9 cellular contexts compared by ENCODE assay signal in genomic region chr19:48868196-48868886, GRCh38. TPM values are rescaled to one million over a fixed set of nuclear protein-coding genes. Genes with fewer than 3 reads are reported as not detected.
DNase-seq lines count a peak whose midpoint lies in the region; ATAC-seq and TF ChIP-seq lines count a peak whose summit lies in the region.
"Had no signal": no experiment of that assay in that cellular context is flagged by ENCODE, and none has a peak within 500 bp of the region (broad histone marks: within the 10 kb centered on the region; RNA-seq: fewer than 3 reads in every experiment).

PLEKHA4 (minus strand) TSS chr19:48868617; CDS start chr19:48867620, 997 bp downstream.

- ATAC-seq in foreskin keratinocyte = no peak
- no peak for ATAC-seq in GM21529 (IDR thresholded peaks at IDR 0.05; ENCODE audit: unreplicated experiment)

- H3K4me3 ChIP-seq in CD4-positive, alpha-beta memory T cell (ENCODE audit: low read length in 2 of 2) = no peak within 1 kb of the TSS
- H3K4me3 ChIP-seq: HAP-1 had no signal

- H3K9me3 Mint-ChIP-seq in osteocyte (ENCODE audit: unreplicated experiment) = no peaks in the 10 kb centered on the region
- H3K9me3 Mint-ChIP-seq in CD4-positive, alpha-beta memory T cell = peaks cover 0 to 8% (median 0%) of the 10 kb centered on the region in 8 donors

- H3K36me3 ChIP-seq in CD4-positive, alpha-beta memory T cell (ENCODE audit: insufficient read depth, low read length) = no peaks in the 10 kb centered on the region

- peaks cover 15% of the 10 kb centered on the region for H3K4me1 ChIP-seq in foreskin keratinocyte
- peaks cover 3% of the 10 kb centered on the region for H3K4me1 ChIP-seq in CD4-positive, alpha-beta memory T cell (ENCODE audit: insufficient read depth, low read length)

- H3K36me3 Mint-ChIP-seq in osteocyte (ENCODE audit: unreplicated experiment) = peaks cover 12% of the 10 kb centered on the region
- peaks cover 5 to 14% of the 10 kb centered on the region in 2 donors for H3K36me3 Mint-ChIP-seq in CD4-positive, alpha-beta memory T cell

- peak within 1 kb of the TSS; percentile 98 for H3K27ac Mint-ChIP-seq in osteocyte (ENCODE audit: unreplicated experiment)
- peak within 1 kb of the TSS in 3 of 7 donors; percentile 8 to 78 (median 22) for H3K27ac Mint-ChIP-seq in CD4-positive, alpha-beta memory T cell

- H3K27me3 ChIP-seq in foreskin keratinocyte = no peaks in the 10 kb centered on the region
- H3K27me3 ChIP-seq in CD4-positive, alpha-beta memory T cell (ENCODE audit: insufficient read depth, low read length) = no peaks in the 10 kb centered on the region

- DNase-seq in DMS 273 (lab: John Stamatoyannopoulos, UW; ENCODE audit: unreplicated experiment) (peak; percentile 72), RWPE1 (ENCODE audit: low spot score) (no peak), foreskin keratinocyte (peak in 1 of 2 donors; percentile 32), osteocyte (ENCODE audit: extremely low spot score, unreplicated experiment) (no peak), NCI-H2029 (lab: John Stamatoyannopoulos, UW) (no peak), NCI-H524 treated with DMSO at 0.1 percent for 48 hours (lab: John Stamatoyannopoulos, UW) (no peak)
- DNase-seq in CD4-positive, alpha-beta memory T cell = no peak

- CTCF ChIA-PET in RWPE1 (lab: Yijun Ruan, JAX) = interaction anchor here (1.0 kb wide), 1 partner anchor 26 kb away, joined by 3 read pairs; no protein-coding TSS in a partner anchor
- CTCF ChIA-PET in CD4-positive, alpha-beta memory T cell (lab: Charles Lee; ENCODE audit: partially characterized antibody) = no interaction called here

- TF ChIP-seq CTCF in RWPE1 (conservative IDR thresholded peaks at IDR 0.05; ENCODE audit: low read depth) (no peak), foreskin keratinocyte (conservative IDR thresholded peaks at IDR 0.05) (no peak), osteocyte (IDR thresholded peaks at IDR 0.05) (no peak)

- intact Hi-C loops in CD4-positive, alpha-beta memory T cell (cut with micrococcal nuclease) = no loop called here

- peak within 1 kb of the TSS; percentile 98 for H3K27ac ChIP-seq in RWPE1
- H3K27ac ChIP-seq in foreskin keratinocyte = peak within 1 kb of the TSS; percentile 73
- no peak within 1 kb of the TSS for H3K27ac ChIP-seq in CD4-positive, alpha-beta memory T cell (ENCODE audit: low read depth, low read length)

- POLR2A ChIA-PET in RWPE1 (lab: Yijun Ruan, JAX; ENCODE audit: low non-redundant PET) = interaction anchor here (0.6 kb wide), 1 partner anchor 11 kb away, joined by 3 read pairs; no protein-coding TSS in a partner anchor
- POLR2A ChIA-PET in CD4-positive, alpha-beta memory T cell (lab: Charles Lee; ENCODE audit: partially characterized antibody) = no interaction called here

- H3K4me3 Mint-ChIP-seq in osteocyte (ENCODE audit: unreplicated experiment) = peak within 1 kb of the TSS; percentile 86
- H3K4me3 Mint-ChIP-seq in CD4-positive, alpha-beta memory T cell = no peak within 1 kb of the TSS

- peaks cover 30% of the 10 kb centered on the region for H3K4me1 Mint-ChIP-seq in osteocyte (ENCODE audit: unreplicated experiment)
- peaks cover 4 to 15% (median 7%) of the 10 kb centered on the region in 4 donors for H3K4me1 Mint-ChIP-seq in CD4-positive, alpha-beta memory T cell

- H3K9me3 ChIP-seq in CD4-positive, alpha-beta memory T cell (ENCODE audit: control insufficient read depth in 1 of 2, low read length in 2 of 2) = no peaks in the 10 kb centered on the region
- H3K9me3 ChIP-seq: HAP-1 had no signal

- H3K27me3 Mint-ChIP-seq in osteocyte (ENCODE audit: unreplicated experiment) = no peaks in the 10 kb centered on the region
- peaks cover 4 to 9% of the 10 kb centered on the region in 2 donors for H3K27me3 Mint-ChIP-seq in CD4-positive, alpha-beta memory T cell

RNA-seq across cellular contexts. Expression of gene PLEKHA4, which starts in this region (rescaled TPM):
- total RNA-seq in foreskin keratinocyte (6.3 and 7.4 TPM in 2 replicates), osteocyte (31.0 and 40.0 TPM in 2 replicates)
- polyA plus RNA-seq in foreskin keratinocyte = 8.5 and 9.2 TPM in 2 replicates
- total RNA-seq in CD4-positive, alpha-beta memory T cell = 1 to 10 TPM; 2.8 to 6.6 TPM
- 1 to 10 TPM; 2.3 to 7.5 TPM for polyA plus RNA-seq in CD4-positive, alpha-beta memory T cell
